ENCODE assay signal across 8 cellular contexts in genomic region chr2:37414470-37414949, GRCh38.
DNase-seq lines count a peak whose midpoint lies in the region; ATAC-seq and TF ChIP-seq lines count a peak whose summit lies in the region.

No MANE protein-coding gene starts in this region.

- H2AFZ ChIP-seq in osteoblast (ENCODE audit: low read length) = no peak overlapping the region

- H3K27ac Mint-ChIP-seq in T-helper 17 cell = peak overlapping the region; percentile 29

- H3K4me1 Mint-ChIP-seq in T-helper 17 cell = peaks cover 16% of the 10 kb centered on the region

- H3K4me2 ChIP-seq in osteoblast (ENCODE audit: insufficient read depth, low read length) = no peak overlapping the region

- no peaks in the 10 kb centered on the region for H4K20me1 ChIP-seq in osteoblast (ENCODE audit: insufficient read depth, low read length)

- no peaks in the 10 kb centered on the region for H3K36me3 Mint-ChIP-seq in T-helper 17 cell (ENCODE audit: low read depth)

- H3K4me3 ChIP-seq in foreskin fibroblast (ENCODE audit: low read depth in 1 of 2, low read length in 2 of 2) = no peak overlapping the region
- no peak overlapping the region for H3K4me3 ChIP-seq in osteoblast (ENCODE audit: insufficient read depth, low read length)

- H3K4me1 ChIP-seq in osteoblast (ENCODE audit: insufficient read depth, low read length) = peaks cover 24% of the 10 kb centered on the region

- no peak overlapping the region for H3K4me3 Mint-ChIP-seq in T-helper 17 cell

- peaks cover 14% of the 10 kb centered on the region for H3K27me3 Mint-ChIP-seq in T-helper 17 cell

- H3K9me3 ChIP-seq in T-helper 17 cell (ENCODE audit: control insufficient read depth, low read length, poor library complexity, severe bottlenecking) = no peaks in the 10 kb centered on the region
- no peaks in the 10 kb centered on the region for H3K9me3 ChIP-seq in osteoblast (ENCODE audit: low read depth, low read length)

- DNase-seq in CMK (ENCODE audit: low read depth) (peak; percentile 71), GM20000 (ENCODE audit: low spot score) (peak; percentile 66), NCI-H1694 (lab: John Stamatoyannopoulos, UW) (peak; percentile 58), T-helper 17 cell (no peak), foreskin fibroblast (peak; percentile 48 to 79), osteoblast (ENCODE audit: insufficient read length, low spot score, missing footprints) (peak; percentile 85), mucosa of gallbladder (ENCODE audit: low spot score) (no peak), activated gamma-delta T cell (lab: John Stamatoyannopoulos, UW) (no peak)

- no peaks in the 10 kb centered on the region for H3K27me3 ChIP-seq in osteoblast (ENCODE audit: insufficient read depth, low read length)

- no peaks in the 10 kb centered on the region for H3K79me2 ChIP-seq in osteoblast (ENCODE audit: insufficient read depth, low read length)

- ATAC-seq in T-helper 17 cell = peak; percentile 84

- H3K36me3 ChIP-seq in osteoblast (ENCODE audit: insufficient read depth, low read length) = no peaks in the 10 kb centered on the region

- TF ChIP-seq CTCF in GM20000 (IDR thresholded peaks at IDR 0.05; ENCODE audit: extremely low read depth, missing control alignments) (peak; percentile 78), foreskin fibroblast (IDR thresholded peaks at IDR 0.05; ENCODE audit: low read depth, low read length) (peak; percentile 78), osteoblast (IDR thresholded peaks at IDR 0.05; ENCODE audit: extremely low read depth, low read depth, low read length) (peak; percentile 96)

- peak overlapping the region; percentile 32 for H3K27ac ChIP-seq in osteoblast (ENCODE audit: low read depth, low read length)

Comparison
In these comparisons a context has a peak if more than half of its experiments do, and no peak if none do; other contexts are left out.
1. DNase-seq: peak in CMK (single experiment), GM20000 (single experiment), NCI-H1694 (single experiment), foreskin fibroblast (2 of 2) and osteoblast (single experiment); none in T-helper 17 cell (0 of 3), mucosa of gallbladder (single experiment) and activated gamma-delta T cell (single experiment).
2. Peak in every context shown above with its lines, with median percentiles within 50 percentile points of each other: CTCF ChIP-seq.